ENCODE assay signal across 15 cellular contexts in the genomic region with DNA sequence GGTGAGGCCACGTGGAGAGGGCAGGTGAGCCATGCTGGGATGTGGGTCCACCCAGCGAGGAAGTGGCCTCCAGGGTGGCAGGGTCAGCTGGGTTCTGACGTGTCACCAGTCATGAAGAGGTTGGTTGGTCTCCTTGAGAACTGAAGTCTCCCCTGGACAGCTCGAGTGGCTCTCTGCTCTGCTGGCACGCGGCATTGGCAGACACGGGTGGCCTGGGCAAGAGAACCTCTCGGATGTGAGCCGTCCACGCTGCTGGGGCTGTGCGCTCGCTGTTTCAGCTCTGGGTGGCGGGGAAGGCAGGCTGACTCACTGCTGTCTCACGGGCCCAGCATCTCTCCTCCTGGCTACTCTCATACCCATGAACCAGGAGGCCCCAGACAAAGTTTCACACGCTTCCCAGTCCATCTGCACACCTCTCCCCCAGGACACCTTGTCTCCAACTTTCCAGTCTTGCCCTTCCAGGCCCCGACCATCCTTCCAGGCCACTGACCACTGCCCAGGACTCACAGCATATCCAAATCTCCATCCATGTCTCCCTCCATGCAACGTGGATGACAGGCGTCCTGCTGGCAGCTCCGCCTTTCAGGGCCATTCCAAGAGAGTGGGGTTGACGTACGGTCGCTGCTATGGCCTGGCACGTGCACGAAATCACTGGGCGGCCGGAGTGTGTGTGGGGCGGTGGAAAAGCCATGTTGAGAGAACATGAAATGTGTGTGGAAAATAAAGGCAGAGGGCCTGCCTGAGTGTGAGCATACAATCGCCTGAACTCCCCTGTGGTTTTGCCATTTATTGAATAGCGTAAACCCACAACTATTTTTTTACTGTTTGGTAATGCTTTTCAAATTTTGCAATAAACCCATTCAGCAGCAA.
DNase-seq lines count a peak whose midpoint lies in the region; ATAC-seq and TF ChIP-seq lines count a peak whose summit lies in the region.
"Had no signal": no experiment of that assay in that cellular context is flagged by ENCODE, and none has a peak within 500 bp of the region (broad histone marks: within the 10 kb centered on the region; RNA-seq: fewer than 3 reads in every experiment).

No MANE protein-coding gene starts in this region.

- TF ChIP-seq CTCF in fibroblast of the aortic adventitia (IDR thresholded peaks at IDR 0.05; ENCODE audit: insufficient read depth, low read length), result no peak
- TF ChIP-seq CTCF in gastrocnemius medialis (IDR thresholded peaks at IDR 0.05 in 4 of 5, conservative IDR thresholded peaks at IDR 0.05 in 1 of 5), result no peak

- 5% methylated on average over 29 of the region's 29 CpGs for WGBS in GM23248 (ENCODE audit: low coverage in 1 of 2, low lambda C conversion rate in 2 of 2, missing lambda C conversion rate in 2 of 2), 2 experiments

- H2AFZ ChIP-seq in GM23248, result peak overlapping the region; percentile 74
- H2AFZ ChIP-seq: neural progenitor cell had no signal

- H3K4me1 ChIP-seq in GM23248 (ENCODE audit: insufficient read depth), result peaks cover 35% of the 10 kb centered on the region
- no peaks in the 10 kb centered on the region for H3K4me1 ChIP-seq in HAP-1
- H3K4me1 ChIP-seq in gastrocnemius medialis, result no peaks in the 10 kb centered on the region
- H3K4me1 ChIP-seq: Peyer's patch had no signal

- H3K79me2 ChIP-seq in GM23248 (ENCODE audit: insufficient read depth), result no peaks in the 10 kb centered on the region

- H3K27me3 ChIP-seq in GM23248 (replicated peaks; ENCODE audit: insufficient read depth) (no peaks in the 10 kb centered on the region), HAP-1 (ENCODE audit: low read depth) (no peaks in the 10 kb centered on the region), gastrocnemius medialis (peaks cover 4 to 12% (median 7%) of the 10 kb centered on the region in 3 donors)
- H3K27me3 ChIP-seq: neural progenitor cell had no signal

- H3K9ac ChIP-seq in GM23248, result peak overlapping the region; percentile 90
- peak overlapping the region; percentile 60 for H3K9ac ChIP-seq in SK-N-MC (ENCODE audit: insufficient read length)
- H3K9ac ChIP-seq: neural progenitor cell had no signal

- H3K9me3 ChIP-seq in GM23248 (ENCODE audit: low read depth), result no peaks in the 10 kb centered on the region
- H3K9me3 ChIP-seq in SK-N-MC (ENCODE audit: low read depth, low read length), result no peaks in the 10 kb centered on the region
- H3K9me3 ChIP-seq in HAP-1, result no peaks in the 10 kb centered on the region
- H3K9me3 ChIP-seq in gastrocnemius medialis, result no peaks in the 10 kb centered on the region
- H3K9me3 ChIP-seq: Peyer's patch, thoracic aorta had no signal

- no peak for TF ChIP-seq POLR2A in gastrocnemius medialis (IDR thresholded peaks at IDR 0.05)

- peak overlapping the region; percentile 78 for H3K4me2 ChIP-seq in GM23248 (ENCODE audit: unreplicated experiment)
- H3K4me2 ChIP-seq: neural progenitor cell had no signal

- H3K4me3 ChIP-seq in GM23248 (peak overlapping the region; percentile 55), SK-N-MC (peak overlapping the region; percentile 65), fibroblast of the aortic adventitia (ENCODE audit: low read depth, low read length) (peak overlapping the region; percentile 49), HAP-1 (no peak overlapping the region), gastrocnemius medialis (no peak overlapping the region)
- H3K4me3 ChIP-seq: neural progenitor cell, Peyer's patch, thoracic aorta had no signal

- in situ Hi-C loops in GM23248 (cut with MboI) (no loop called here), HAP-1 (cut with MboI; ENCODE audit: low sequenced_read_pairs) (no loop called here), gastrocnemius medialis (cut with MboI; ENCODE audit: low sequenced_read_pairs in 4 of 4) (no loop called here)

- H3K9me2 ChIP-seq in GM23248 (ENCODE audit: insufficient read depth), result no peaks in the 10 kb centered on the region

- intact Hi-C loops in gastrocnemius medialis (cut with DNase I; ENCODE audit: low total_unique reads), result no loop called here

- H3F3A ChIP-seq in GM23248 (ENCODE audit: insufficient read depth), result peaks cover 38% of the 10 kb centered on the region

- no peaks in the 10 kb centered on the region for H4K20me1 ChIP-seq in GM23248 (ENCODE audit: insufficient read depth)

- H3K36me3 ChIP-seq in GM23248 (ENCODE audit: low read depth) (no peaks in the 10 kb centered on the region), SK-N-MC (ENCODE audit: insufficient read depth, low read length) (no peaks in the 10 kb centered on the region), HAP-1 (replicated peaks) (no peaks in the 10 kb centered on the region), gastrocnemius medialis (no peaks in the 10 kb centered on the region)
- H3K36me3 ChIP-seq: neural progenitor cell, Peyer's patch, thoracic aorta had no signal

- peak; percentile 96 for DNase-seq in GM23248
- peak; percentile 61 for DNase-seq in SK-N-MC (ENCODE audit: low read depth, low spot score)
- peak; percentile 71 for DNase-seq in fibroblast of the aortic adventitia (ENCODE audit: low read depth)
- DNase-seq in stromal cell of bone marrow (ENCODE audit: low read depth), result peak; percentile 24
- no peak for DNase-seq in NCI-H2107 (lab: John Stamatoyannopoulos, UW)
- no peak for DNase-seq in HAP-1 (ENCODE audit: low spot score in 2 of 2)
- no peak for DNase-seq in gastrocnemius medialis
- DNase-seq: activated gamma-delta T cell treated with Interleukin-2 at 50 U/mL for 16 hours; central memory CD4-positive, alpha-beta T cell; NCI-H524 treated with DMSO at 0.1 percent for 48 hours; small intestine had no signal

- peak overlapping the region; percentile 99 for H3K27ac ChIP-seq in GM23248
- H3K27ac ChIP-seq in SK-N-MC, result peak overlapping the region; percentile 92
- no peak overlapping the region for H3K27ac ChIP-seq in gastrocnemius medialis
- H3K27ac ChIP-seq: neural progenitor cell, Peyer's patch, thoracic aorta had no signal

- ATAC-seq in HG02970 (IDR thresholded peaks at IDR 0.05; ENCODE audit: low FRiP score, unreplicated experiment) (no peak), gastrocnemius medialis (no peak)

Comparison
In these comparisons a context has a peak if more than half of its experiments do, and no peak if none do; other contexts are left out.
1. DNase-seq: peak in GM23248 (single experiment), SK-N-MC (single experiment), fibroblast of the aortic adventitia (single experiment) and stromal cell of bone marrow (single experiment); none in NCI-H2107 (single experiment), HAP-1 (0 of 2) and gastrocnemius medialis (0 of 2).
2. H3K27ac ChIP-seq: peak in GM23248 (single experiment) and SK-N-MC (single experiment); none in gastrocnemius medialis (0 of 4).
3. H3K4me3 ChIP-seq: peak in GM23248 (single experiment), SK-N-MC (single experiment) and fibroblast of the aortic adventitia (single experiment); none in HAP-1 (single experiment) and gastrocnemius medialis (0 of 4).